ENCODE assay signal across 1 cellular context in the genomic region with DNA sequence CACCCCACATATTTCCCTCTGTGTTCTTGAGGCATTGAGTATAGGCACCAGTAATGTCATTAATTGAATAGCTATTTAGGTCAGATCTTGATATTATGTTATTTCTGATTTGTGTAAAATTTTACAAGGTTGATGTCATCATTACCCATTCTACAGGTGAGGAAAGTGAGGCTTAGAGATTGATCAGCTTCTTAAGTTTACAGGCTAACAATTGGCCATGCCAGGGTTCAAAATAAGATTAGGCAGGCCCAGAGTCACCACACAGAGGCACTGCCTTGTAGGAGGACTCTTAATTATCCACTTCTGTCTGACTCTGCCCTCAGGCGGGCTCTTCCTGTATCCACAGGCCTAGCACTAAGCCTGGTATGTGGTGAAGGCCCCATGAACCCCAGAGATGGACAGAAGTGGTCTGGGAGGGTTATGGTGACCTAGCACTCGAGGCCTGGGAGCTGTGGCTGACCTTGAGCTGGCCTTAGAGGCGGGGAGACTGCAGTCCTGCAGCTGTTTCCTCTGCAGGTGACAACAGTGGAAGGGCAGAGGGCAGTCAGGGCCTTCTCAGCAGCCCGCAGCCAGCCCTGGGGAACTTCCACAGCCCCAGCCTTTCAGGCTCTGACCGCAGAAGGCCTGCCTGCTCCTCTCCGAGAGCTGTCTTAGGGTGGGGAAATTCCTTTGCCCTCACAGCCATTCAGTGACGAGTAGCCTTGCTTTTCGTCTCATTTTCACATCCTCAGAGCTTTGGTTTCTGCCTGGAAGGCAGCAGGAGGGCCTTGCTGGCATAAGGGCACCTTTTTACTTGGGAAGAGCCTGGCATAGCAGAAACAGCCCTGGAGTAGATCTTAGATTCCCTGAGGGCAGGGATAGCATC.
TF ChIP-seq lines count a peak whose summit lies in the region.

No MANE protein-coding gene starts in this region.

TF ChIP-seq in GM12878, 131 proteins besides CTCF, POLR2A, EP300 and RAD21 (continued from another document and continues in another):
- TF ChIP-seq SKIL (IDR thresholded peaks at IDR 0.05; ENCODE audit: low read depth, poor library complexity, severe bottlenecking), result peak; percentile 83
- peak; percentile 80 for TF ChIP-seq PAX5 (IDR thresholded peaks at IDR 0.05; ENCODE audit: borderline replicate concordance, low read depth, low read length)
- peak; percentile 71 for TF ChIP-seq CUX1 (IDR thresholded peaks at IDR 0.05; ENCODE audit: insufficient replicate concordance, low read depth, low read length)
- no peak for TF ChIP-seq MYC (IDR thresholded peaks at IDR 0.05; ENCODE audit: insufficient read depth, insufficient read length, insufficient replicate concordance, low read length, severe bottlenecking)
- TF ChIP-seq YY1 (IDR thresholded peaks at IDR 0.05; ENCODE audit: low read depth, low read length), result no peak
- no peak for TF ChIP-seq SUZ12 (IDR thresholded peaks at IDR 0.05; ENCODE audit: unreplicated experiment)
- TF ChIP-seq NR2C1 (IDR thresholded peaks at IDR 0.05), result peak; percentile 74
- TF ChIP-seq, protein P1, sequence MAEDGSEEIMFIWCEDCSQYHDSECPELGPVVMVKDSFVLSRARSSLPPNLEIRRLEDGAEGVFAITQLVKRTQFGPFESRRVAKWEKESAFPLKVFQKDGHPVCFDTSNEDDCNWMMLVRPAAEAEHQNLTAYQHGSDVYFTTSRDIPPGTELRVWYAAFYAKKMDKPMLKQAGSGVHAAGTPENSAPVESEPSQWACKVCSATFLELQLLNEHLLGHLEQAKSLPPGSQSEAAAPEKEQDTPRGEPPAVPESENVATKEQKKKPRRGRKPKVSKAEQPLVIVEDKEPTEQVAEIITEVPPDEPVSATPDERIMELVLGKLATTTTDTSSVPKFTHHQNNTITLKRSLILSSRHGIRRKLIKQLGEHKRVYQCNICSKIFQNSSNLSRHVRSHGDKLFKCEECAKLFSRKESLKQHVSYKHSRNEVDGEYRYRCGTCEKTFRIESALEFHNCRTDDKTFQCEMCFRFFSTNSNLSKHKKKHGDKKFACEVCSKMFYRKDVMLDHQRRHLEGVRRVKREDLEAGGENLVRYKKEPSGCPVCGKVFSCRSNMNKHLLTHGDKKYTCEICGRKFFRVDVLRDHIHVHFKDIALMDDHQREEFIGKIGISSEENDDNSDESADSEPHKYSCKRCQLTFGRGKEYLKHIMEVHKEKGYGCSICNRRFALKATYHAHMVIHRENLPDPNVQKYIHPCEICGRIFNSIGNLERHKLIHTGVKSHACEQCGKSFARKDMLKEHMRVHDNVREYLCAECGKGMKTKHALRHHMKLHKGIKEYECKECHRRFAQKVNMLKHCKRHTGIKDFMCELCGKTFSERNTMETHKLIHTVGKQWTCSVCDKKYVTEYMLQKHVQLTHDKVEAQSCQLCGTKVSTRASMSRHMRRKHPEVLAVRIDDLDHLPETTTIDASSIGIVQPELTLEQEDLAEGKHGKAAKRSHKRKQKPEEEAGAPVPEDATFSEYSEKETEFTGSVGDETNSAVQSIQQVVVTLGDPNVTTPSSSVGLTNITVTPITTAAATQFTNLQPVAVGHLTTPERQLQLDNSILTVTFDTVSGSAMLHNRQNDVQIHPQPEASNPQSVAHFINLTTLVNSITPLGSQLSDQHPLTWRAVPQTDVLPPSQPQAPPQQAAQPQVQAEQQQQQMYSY (CRISPR knock-in tag; IDR thresholded peaks at IDR 0.05), result no peak
- TF ChIP-seq, protein P2, sequence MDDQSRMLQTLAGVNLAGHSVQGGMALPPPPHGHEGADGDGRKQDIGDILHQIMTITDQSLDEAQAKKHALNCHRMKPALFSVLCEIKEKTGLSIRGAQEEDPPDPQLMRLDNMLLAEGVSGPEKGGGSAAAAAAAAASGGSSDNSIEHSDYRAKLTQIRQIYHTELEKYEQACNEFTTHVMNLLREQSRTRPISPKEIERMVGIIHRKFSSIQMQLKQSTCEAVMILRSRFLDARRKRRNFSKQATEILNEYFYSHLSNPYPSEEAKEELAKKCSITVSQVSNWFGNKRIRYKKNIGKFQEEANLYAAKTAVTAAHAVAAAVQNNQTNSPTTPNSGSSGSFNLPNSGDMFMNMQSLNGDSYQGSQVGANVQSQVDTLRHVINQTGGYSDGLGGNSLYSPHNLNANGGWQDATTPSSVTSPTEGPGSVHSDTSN (IDR thresholded peaks at IDR 0.05; ENCODE audit: insufficient replicate concordance, low read depth, low read length), result no peak
- no peak for TF ChIP-seq SREBF2 (IDR thresholded peaks at IDR 0.05; ENCODE audit: low read length)
- no peak for TF ChIP-seq PML (IDR thresholded peaks at IDR 0.05; ENCODE audit: low read length)
- TF ChIP-seq HDAC6 (IDR thresholded peaks at IDR 0.05; ENCODE audit: unreplicated experiment), result no peak
- TF ChIP-seq BMI1 (IDR thresholded peaks at IDR 0.05; ENCODE audit: borderline replicate concordance), result no peak
- TF ChIP-seq EED (IDR thresholded peaks at IDR 0.05; ENCODE audit: low read depth), result peak; percentile 95
- no peak; the same call in 2 of the 3 replicates for TF ChIP-seq POU2F2 (IDR thresholded peaks at IDR 0.05; ENCODE audit: borderline replicate concordance, low read depth, low read length)
- no peak for TF ChIP-seq FOXK2 (IDR thresholded peaks at IDR 0.05)
- no peak for TF ChIP-seq RFX5 (IDR thresholded peaks at IDR 0.05; ENCODE audit: low read depth, low read length)
- no peak for TF ChIP-seq IRF3 (IDR thresholded peaks at IDR 0.05)
- peak; percentile 77 for TF ChIP-seq KLF5 (IDR thresholded peaks at IDR 0.05; ENCODE audit: partially characterized antibody)
- TF ChIP-seq, protein P3, sequence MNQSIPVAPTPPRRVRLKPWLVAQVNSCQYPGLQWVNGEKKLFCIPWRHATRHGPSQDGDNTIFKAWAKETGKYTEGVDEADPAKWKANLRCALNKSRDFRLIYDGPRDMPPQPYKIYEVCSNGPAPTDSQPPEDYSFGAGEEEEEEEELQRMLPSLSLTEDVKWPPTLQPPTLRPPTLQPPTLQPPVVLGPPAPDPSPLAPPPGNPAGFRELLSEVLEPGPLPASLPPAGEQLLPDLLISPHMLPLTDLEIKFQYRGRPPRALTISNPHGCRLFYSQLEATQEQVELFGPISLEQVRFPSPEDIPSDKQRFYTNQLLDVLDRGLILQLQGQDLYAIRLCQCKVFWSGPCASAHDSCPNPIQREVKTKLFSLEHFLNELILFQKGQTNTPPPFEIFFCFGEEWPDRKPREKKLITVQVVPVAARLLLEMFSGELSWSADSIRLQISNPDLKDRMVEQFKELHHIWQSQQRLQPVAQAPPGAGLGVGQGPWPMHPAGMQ (IDR thresholded peaks at IDR 0.05; ENCODE audit: borderline replicate concordance), result no peak
- no peak for TF ChIP-seq NR2C2 (IDR thresholded peaks at IDR 0.05; ENCODE audit: borderline replicate concordance, control insufficient read depth, insufficient read length, low read depth)
- no peak for TF ChIP-seq YBX1 (IDR thresholded peaks at IDR 0.05)
- TF ChIP-seq SIX5 (IDR thresholded peaks at IDR 0.05; ENCODE audit: low read depth, low read length, severe bottlenecking), result no peak
- TF ChIP-seq STAT3 (IDR thresholded peaks at IDR 0.05; ENCODE audit: low read depth, low read length), result 0 out of 2 replicates have a peak, but pooled peaks have one; percentile 26
- TF ChIP-seq E2F4 (IDR thresholded peaks at IDR 0.05; ENCODE audit: low read depth, low read length), result no peak
- TF ChIP-seq ZNF274 (IDR thresholded peaks at IDR 0.05; ENCODE audit: insufficient read depth, insufficient read length), result no peak
- TF ChIP-seq TBL1XR1 (IDR thresholded peaks at IDR 0.05; ENCODE audit: low read depth, low read length), result peak; percentile 90
- peak; percentile 94 to 97 for TF ChIP-seq BHLHE40 (IDR thresholded peaks at IDR 0.05; ENCODE audit: borderline replicate concordance in 1 of 2, low read depth in 2 of 2, low read length in 1 of 2)
- TF ChIP-seq BACH1 (IDR thresholded peaks at IDR 0.05; ENCODE audit: borderline replicate concordance), result no peak; the same call in 1 of the 2 replicates
- peak; percentile 63; the same call in 1 of the 2 replicates for TF ChIP-seq LARP7 (IDR thresholded peaks at IDR 0.05)
- peak; percentile 72; the same call in 1 of the 2 replicates for TF ChIP-seq MXI1 (IDR thresholded peaks at IDR 0.05; ENCODE audit: low read depth, low read length)
- TF ChIP-seq GATAD2B (conservative IDR thresholded peaks at IDR 0.05; ENCODE audit: low read depth), result peak; percentile 95
- no peak for TF ChIP-seq ZZZ3 (IDR thresholded peaks at IDR 0.05; ENCODE audit: control insufficient read depth, insufficient read length, low read depth)
- TF ChIP-seq CREB1 (IDR thresholded peaks at IDR 0.05; ENCODE audit: low read depth), result peak; percentile 69
- TF ChIP-seq SUPT20H (IDR thresholded peaks at IDR 0.05; ENCODE audit: borderline replicate concordance, control insufficient read depth, low read depth, low read length), result no peak
- no peak for TF ChIP-seq HDAC2 (IDR thresholded peaks at IDR 0.05)
- TF ChIP-seq SMAD5 (IDR thresholded peaks at IDR 0.05; ENCODE audit: low read depth), result no peak
